8 cellular contexts compared by ENCODE assay signal in the genomic region with DNA sequence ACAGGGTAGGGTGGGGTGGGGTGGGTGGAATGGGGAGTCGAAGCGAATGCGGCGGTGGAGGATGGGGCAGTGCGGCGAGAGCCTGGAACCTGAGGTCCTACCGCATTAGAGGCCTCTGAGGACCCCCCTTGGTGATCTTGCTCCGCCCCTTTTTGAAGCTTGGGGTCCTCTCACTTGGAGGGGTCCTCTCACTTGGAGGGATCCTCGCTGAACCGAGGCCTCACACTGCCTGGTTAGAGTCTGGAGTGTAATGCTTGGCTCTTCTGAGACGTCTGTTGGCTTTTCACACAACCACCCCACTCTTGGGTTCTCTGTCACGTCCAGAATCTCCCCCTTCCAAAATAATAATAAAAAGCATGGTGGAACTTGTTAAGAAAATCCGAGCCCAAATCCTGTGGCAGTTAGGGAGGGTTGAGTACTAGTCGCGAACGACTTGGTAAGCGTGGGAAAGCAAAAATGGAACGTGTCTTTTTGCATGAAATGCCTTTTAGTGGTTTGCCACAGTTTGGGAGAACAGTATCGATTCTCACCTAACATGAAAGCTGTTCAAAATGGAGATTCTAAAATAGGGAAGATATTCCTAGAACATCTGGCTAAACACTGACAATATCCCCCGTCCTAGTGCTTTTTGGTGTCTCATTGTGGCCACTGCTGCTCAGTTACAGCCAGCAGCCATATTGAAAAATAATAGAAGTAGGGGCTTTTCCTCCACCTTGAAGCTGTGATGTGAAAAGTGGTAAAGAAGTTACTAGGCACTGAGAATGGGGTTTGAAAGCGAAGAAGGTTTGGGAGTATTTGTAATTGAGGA. TPM values are rescaled to one million over a fixed set of nuclear protein-coding genes. Genes with fewer than 3 reads are reported as not detected.
DNase-seq lines count a peak whose midpoint lies in the region; ATAC-seq and TF ChIP-seq lines count a peak whose summit lies in the region.

No MANE protein-coding gene starts in this region.

- H3K9ac ChIP-seq in iPS-20b (ENCODE audit: low read depth, low read length), result peak overlapping the region; percentile 93

- TF ChIP-seq POLR2A in stomach (IDR thresholded peaks at IDR 0.05) (no peak), GM18505 (IDR thresholded peaks at IDR 0.05; ENCODE audit: borderline replicate concordance, extremely low read depth, insufficient read depth, insufficient read length) (no peak)

- H3K9me3 Mint-ChIP-seq in activated CD8-positive, alpha-beta T cell treated with anti-CD3 and anti-CD28 coated beads, Interleukin-2, amount 10 ng/mL, durations not matched to agents 7 days and 5 days (ENCODE audit: insufficient read depth), result no peaks in the 10 kb centered on the region

- H3K36me3 Mint-ChIP-seq in activated CD8-positive, alpha-beta T cell treated with anti-CD3 and anti-CD28 coated beads, Interleukin-2, amount 10 ng/mL, durations not matched to agents 7 days and 5 days (ENCODE audit: low read depth), result peaks cover 32% of the 10 kb centered on the region

- H3K36me3 ChIP-seq in BJ (ENCODE audit: control insufficient read depth, insufficient read depth, low read length) (no peaks in the 10 kb centered on the region; the same call in 1 of the 2 replicates), iPS-20b (ENCODE audit: insufficient read depth, low read depth, low read length) (peaks cover 34% of the 10 kb centered on the region), stomach (peaks cover 0 to 38% (median 34%) of the 10 kb centered on the region in 4 donors)

- no peaks in the 10 kb centered on the region for H3K27me3 Mint-ChIP-seq in activated CD8-positive, alpha-beta T cell treated with anti-CD3 and anti-CD28 coated beads, Interleukin-2, amount 10 ng/mL, durations not matched to agents 7 days and 5 days (ENCODE audit: low read depth)

- H3K27ac ChIP-seq in iPS-20b (ENCODE audit: low read length) (peak overlapping the region; percentile 13), stomach (peak overlapping the region; percentile 93 to 96 (median 94))

- DNase-seq in BJ (ENCODE audit: low read depth) (no peak), HFF-Myc (ENCODE audit: extremely low read depth, low read depth) (no peak), stomach (no peak)
- peak; percentile 25 for DNase-seq in activated CD8-positive, alpha-beta T cell treated with anti-CD3 and anti-CD28 coated beads, Interleukin-2, amount 10 ng/mL, durations not matched to agents 7 days and 5 days

- no peak for TF ChIP-seq EP300 in stomach (IDR thresholded peaks at IDR 0.05)

- intact Hi-C loops in stomach (cut with DNase I; ENCODE audit: low total_unique reads), result loop anchor here (5.0 kb wide), 1 partner anchor 140 kb away; the partner anchor contains the start of gene EP300

- 4 to 5% (median 4%) methylated on average over 21 of the region's 21 CpGs for WGBS in stomach, 5 donors

- H3K27ac Mint-ChIP-seq in activated CD8-positive, alpha-beta T cell treated with anti-CD3 and anti-CD28 coated beads, Interleukin-2, amount 10 ng/mL, durations not matched to agents 7 days and 5 days, result peak overlapping the region; percentile 100

- peak overlapping the region; percentile 100 for H3K4me3 Mint-ChIP-seq in activated CD8-positive, alpha-beta T cell treated with anti-CD3 and anti-CD28 coated beads, Interleukin-2, amount 10 ng/mL, durations not matched to agents 7 days and 5 days

- TF ChIP-seq CTCF in BJ (IDR thresholded peaks at IDR 0.05; ENCODE audit: insufficient read depth, low read depth, low read length), result no peak
- TF ChIP-seq CTCF in HFF-Myc (IDR thresholded peaks at IDR 0.05; ENCODE audit: low read depth, low read length, missing control alignments), result no peak
- no peak for TF ChIP-seq CTCF in stomach (IDR thresholded peaks at IDR 0.05)

- H3K4me1 ChIP-seq in iPS-20b (ENCODE audit: insufficient read depth, low read length) (no peaks in the 10 kb centered on the region), stomach (peaks cover 17 to 44% (median 31%) of the 10 kb centered on the region in 4 donors)

- H3K4me1 Mint-ChIP-seq in activated CD8-positive, alpha-beta T cell treated with anti-CD3 and anti-CD28 coated beads, Interleukin-2, amount 10 ng/mL, durations not matched to agents 7 days and 5 days (ENCODE audit: low read depth), result peaks cover 34% of the 10 kb centered on the region

- H3K4me3 ChIP-seq in BJ (ENCODE audit: low read depth, low read length), result peak overlapping the region; percentile 85
- H3K4me3 ChIP-seq in HFF-Myc (replicated peaks; ENCODE audit: low read depth, low read length), result peak overlapping the region; percentile 98
- H3K4me3 ChIP-seq in iPS-20b (ENCODE audit: low read length), result peak overlapping the region; percentile 97
- peak overlapping the region; percentile 66 to 88 (median 80) for H3K4me3 ChIP-seq in stomach

- H3K9me3 ChIP-seq in iPS-20b (ENCODE audit: insufficient read depth, low read depth, low read length), result no peaks in the 10 kb centered on the region
- no peaks in the 10 kb centered on the region for H3K9me3 ChIP-seq in stomach

- CTCF ChIA-PET in BJ (lab: Yijun Ruan, JAX), result no interaction called here
- CTCF ChIA-PET in activated CD8-positive, alpha-beta T cell treated with anti-CD3 and anti-CD28 coated beads, Interleukin-2, amount 10 ng/mL, durations not matched to agents 7 days and 5 days (lab: Charles Lee), result interaction anchor here (0.6 to 4.1 kb wide), 7 partner anchors 9 to 414 kb away, joined by 3 to 30 read pairs (median 5); no protein-coding TSS in a partner anchor

- POLR2A ChIA-PET in BJ (lab: Charles Lee), result interaction anchor here (0.6 kb wide), 3 partner anchors 29 to 335 kb away, joined by 3 to 7 read pairs (median 4); no protein-coding TSS in a partner anchor
- POLR2A ChIA-PET in activated CD8-positive, alpha-beta T cell treated with anti-CD3 and anti-CD28 coated beads, Interleukin-2, amount 10 ng/mL, durations not matched to agents 7 days and 5 days (lab: Charles Lee), result interaction anchor here (0.5 to 3.3 kb wide), 33 partner anchors 8 to 737 kb away, joined by 3 to 107 read pairs (median 4); partner anchors contain the start of genes EP300, RANGAP1 and TEF

- no peaks in the 10 kb centered on the region for H3K27me3 ChIP-seq in BJ (ENCODE audit: control insufficient read depth, insufficient read depth, low read length)
- no peaks in the 10 kb centered on the region for H3K27me3 ChIP-seq in iPS-20b (ENCODE audit: insufficient read depth, low read length)
- H3K27me3 ChIP-seq in stomach, result no peaks in the 10 kb centered on the region

- peak; percentile 7 for ATAC-seq in activated CD8-positive, alpha-beta T cell treated with anti-CD3 and anti-CD28 coated beads, Interleukin-2, amount 10 ng/mL, durations not matched to agents 7 days and 5 days
- no peak for ATAC-seq in HG03520 (IDR thresholded peaks at IDR 0.05; ENCODE audit: unreplicated experiment)
- no peak for ATAC-seq in GM21528 (IDR thresholded peaks at IDR 0.05; ENCODE audit: low FRiP score, unreplicated experiment)
- ATAC-seq in GM18505 (IDR thresholded peaks at IDR 0.05; ENCODE audit: unreplicated experiment), result no peak

RNA-seq across cellular contexts. Expression of gene RBX1, which starts 0.8 kb away (rescaled TPM):
- polyA plus RNA-seq in BJ (2011; rRNA removed) (87.0 and 98.4 TPM in 2 replicates), stomach (10 to 100 TPM; 81.4 to 95.1 (median 85.0) TPM)
- polyA minus RNA-seq in BJ (2011; rRNA and poly(A)+ RNA removed), result 8.0 and 10.9 TPM in 2 replicates
- 10 to 100 TPM; 84.0 to 87.9 TPM for total RNA-seq in activated CD8-positive, alpha-beta T cell treated with anti-CD3 and anti-CD28 coated beads, Interleukin-2, amount 10 ng/mL, durations not matched to agents 7 days and 5 days
- total RNA-seq in stomach, result 10 to 100 TPM in 3 of 5 donors, 1 to 10 TPM in 2; 4.0 to 69.0 (median 17.1) TPM
